1 cellular context compared by ENCODE assay signal in genomic region chr18:35174093-35174731, GRCh38.
A peak's percentile ranks its signal among the peaks of the same experiment; 100 is the strongest.
TF ChIP-seq lines count a peak whose summit lies in the region.

No MANE protein-coding gene starts in this region.

TF ChIP-seq in K562, 482 proteins besides CTCF, POLR2A, EP300 and RAD21 (continued from another document and continues in another):
- TF ChIP-seq E2F1 (CRISPR knock-in tag; IDR thresholded peaks at IDR 0.05): no peak
- TF ChIP-seq FOXP4 (CRISPR knock-in tag; IDR thresholded peaks at IDR 0.05; ENCODE audit: borderline replicate concordance): no peak
- TF ChIP-seq PCBP1 (IDR thresholded peaks at IDR 0.05; ENCODE audit: low read depth, low read length, poor library complexity, severe bottlenecking): no peak
- TF ChIP-seq NCOA4 (IDR thresholded peaks at IDR 0.05; ENCODE audit: partially characterized antibody): no peak
- TF ChIP-seq KLF6 (CRISPR knock-in tag; IDR thresholded peaks at IDR 0.05; ENCODE audit: borderline replicate concordance): no peak
- TF ChIP-seq ZNF75A (CRISPR knock-in tag; IDR thresholded peaks at IDR 0.05): no peak
- no peak for TF ChIP-seq RNF2 (IDR thresholded peaks at IDR 0.05)
- TF ChIP-seq ZNF740 (CRISPR knock-in tag; IDR thresholded peaks at IDR 0.05): no peak
- peak in 1 of 2 experiments; percentile 44; a peak in 1 of 4 replicates for TF ChIP-seq ZNF740 (tag; IDR thresholded peaks at IDR 0.05)
- peak; percentile 81; the same call in 1 of the 2 replicates for TF ChIP-seq NFRKB (IDR thresholded peaks at IDR 0.05; ENCODE audit: low read depth)
- TF ChIP-seq GABPB2 (CRISPR knock-in tag; conservative IDR thresholded peaks at IDR 0.05): no peak
- peak; percentile 55; the same call in 1 of the 2 replicates for TF ChIP-seq SMARCE1 (IDR thresholded peaks at IDR 0.05)
- peak; percentile 21 for TF ChIP-seq BRD9 (IDR thresholded peaks at IDR 0.05; ENCODE audit: low read depth, partially characterized antibody)
- TF ChIP-seq JUND (IDR thresholded peaks at IDR 0.05; ENCODE audit: borderline replicate concordance, low read depth, low read length): peak; percentile 53; the same call in 1 of the 2 replicates
- TF ChIP-seq JUND (tag; IDR thresholded peaks at IDR 0.05; ENCODE audit: borderline replicate concordance, low read depth, low read length): peak; percentile 41; the same call in 2 of the 3 replicates
- no peak for TF ChIP-seq ZNF23 (CRISPR knock-in tag; IDR thresholded peaks at IDR 0.05)
- TF ChIP-seq CBFA2T3 (IDR thresholded peaks at IDR 0.05): peak; percentile 47; the same call in 1 of the 2 replicates
- peak; percentile 73 for TF ChIP-seq ATF7 (IDR thresholded peaks at IDR 0.05)
- peak; percentile 9; the same call in 1 of the 2 replicates for TF ChIP-seq BHLHE40 (IDR thresholded peaks at IDR 0.05; ENCODE audit: low read length)
- TF ChIP-seq NR0B1 (IDR thresholded peaks at IDR 0.05; ENCODE audit: partially characterized antibody): no peak
- peak; percentile 64 to 94 for TF ChIP-seq KDM1A (IDR thresholded peaks at IDR 0.05)
- no peak for TF ChIP-seq ZMIZ1 (IDR thresholded peaks at IDR 0.05; ENCODE audit: low read depth in 2 of 2, low read length in 2 of 2)
- no peak for TF ChIP-seq CBX8 (IDR thresholded peaks at IDR 0.05; ENCODE audit: borderline replicate concordance, extremely low read depth, low read depth, low read length, poor library complexity, severe bottlenecking)
- no peak for TF ChIP-seq PRPF4 (IDR thresholded peaks at IDR 0.05; ENCODE audit: insufficient read depth, low read depth, low read length, poor library complexity, severe bottlenecking)
- TF ChIP-seq RBFOX2 (IDR thresholded peaks at IDR 0.05; ENCODE audit: low read depth, low read length): no peak
- TF ChIP-seq YY1 (IDR thresholded peaks at IDR 0.05; ENCODE audit: borderline replicate concordance in 1 of 3, control insufficient read depth in 1 of 3, extremely low read depth in 1 of 3, insufficient read depth in 3 of 3, insufficient read length in 1 of 3, insufficient replicate concordance in 2 of 3, low read depth in 1 of 3, low read length in 2 of 3): peak in 1 of 3 experiments; percentile 57
- TF ChIP-seq ETS2 (tag; IDR thresholded peaks at IDR 0.05; ENCODE audit: borderline replicate concordance, poor library complexity, severe bottlenecking): no peak
- no peak for TF ChIP-seq TEAD1 (CRISPR knock-in tag; IDR thresholded peaks at IDR 0.05)
- TF ChIP-seq SMARCA4 (IDR thresholded peaks at IDR 0.05): peak; percentile 53; the same call in 1 of the 2 replicates
- TF ChIP-seq GABPB1 (CRISPR knock-in tag; IDR thresholded peaks at IDR 0.05): no peak
- TF ChIP-seq EGR1 (conservative IDR thresholded peaks at IDR 0.05): peak; percentile 75
- TF ChIP-seq RBM25 (IDR thresholded peaks at IDR 0.05; ENCODE audit: low read depth, low read length, severe bottlenecking): peak; percentile 77
- TF ChIP-seq MAFF (IDR thresholded peaks at IDR 0.05; ENCODE audit: low read length): no peak
- TF ChIP-seq MITF (IDR thresholded peaks at IDR 0.05): no peak
- peak; percentile 71 for TF ChIP-seq LEF1 (IDR thresholded peaks at IDR 0.05)
- TF ChIP-seq NKRF (IDR thresholded peaks at IDR 0.05; ENCODE audit: borderline replicate concordance): no peak
- TF ChIP-seq TRIM24 (IDR thresholded peaks at IDR 0.05): peak; percentile 72 to 74
- TF ChIP-seq SFPQ (IDR thresholded peaks at IDR 0.05; ENCODE audit: low read depth, low read length): no peak
- no peak for TF ChIP-seq SIN3A (IDR thresholded peaks at IDR 0.05; ENCODE audit: borderline replicate concordance in 2 of 2, control insufficient read depth in 1 of 2, low read depth in 2 of 2, low read length in 2 of 2)
- no peak for TF ChIP-seq ZNF766 (CRISPR knock-in tag; conservative IDR thresholded peaks at IDR 0.05)
- peak; percentile 38; the same call in 1 of the 2 replicates for TF ChIP-seq ATF3 (IDR thresholded peaks at IDR 0.05)
- TF ChIP-seq ATF3 (CRISPR knock-in tag; conservative IDR thresholded peaks at IDR 0.05): no peak
- TF ChIP-seq BCOR (IDR thresholded peaks at IDR 0.05): peak; percentile 81; the same call in 1 of the 2 replicates
- no peak for TF ChIP-seq HLTF (IDR thresholded peaks at IDR 0.05)
- no peak for TF ChIP-seq PML (IDR thresholded peaks at IDR 0.05; ENCODE audit: low read length)
- no peak for TF ChIP-seq ZNF561 (CRISPR knock-in tag; conservative IDR thresholded peaks at IDR 0.05)
- no peak for TF ChIP-seq ZNF384 (IDR thresholded peaks at IDR 0.05; ENCODE audit: low read depth, low read length)
- TF ChIP-seq ZEB2 (IDR thresholded peaks at IDR 0.05): 0 out of 2 replicates have a peak, but pooled peaks have one; percentile 23
- TF ChIP-seq VEZF1 (CRISPR knock-in tag; IDR thresholded peaks at IDR 0.05): peak; percentile 75
